Comparison of ENCODE assay signal across 13 cellular contexts in the genomic region with DNA sequence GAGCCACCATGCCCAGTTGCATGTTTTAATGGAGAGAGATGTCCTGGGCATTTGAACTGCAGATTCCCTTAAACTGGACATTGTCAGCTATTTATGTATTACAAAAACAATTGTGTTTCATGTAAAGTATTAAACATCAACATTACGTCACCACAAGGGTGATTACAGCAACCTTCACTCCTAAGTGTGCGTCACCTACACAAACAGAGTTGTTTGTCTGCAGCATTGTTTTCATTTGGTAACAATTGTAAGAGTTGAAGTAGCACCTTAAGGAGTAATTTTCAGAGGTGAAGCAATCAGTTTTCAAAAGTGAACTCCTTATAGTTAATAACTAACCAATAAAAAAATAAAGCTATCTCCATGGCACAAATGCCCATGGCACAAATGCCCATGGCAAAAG.
DNase-seq lines count a peak whose midpoint lies in the region; ATAC-seq and TF ChIP-seq lines count a peak whose summit lies in the region.
"Had no signal": no experiment of that assay in that cellular context is flagged by ENCODE, and none has a peak within 500 bp of the region (broad histone marks: within the 10 kb centered on the region; RNA-seq: fewer than 3 reads in every experiment).

No MANE protein-coding gene starts in this region.

- H3K9me3 ChIP-seq in PC-9 (ENCODE audit: insufficient read depth, low read depth) (peaks cover 16% of the 10 kb centered on the region), lower lobe of right lung (peaks cover 9% of the 10 kb centered on the region), aorta (ENCODE audit: control insufficient read depth, low read length) (no peaks in the 10 kb centered on the region)
- H3K9me3 ChIP-seq: BE2C had no signal

- POLR2A ChIA-PET in PC-9 (lab: Charles Lee; ENCODE audit: unreplicated experiment) = no interaction called here

- H3F3A ChIP-seq in PC-9 (ENCODE audit: insufficient read depth, low read depth) = no peaks in the 10 kb centered on the region

- no peaks in the 10 kb centered on the region for H3K36me3 ChIP-seq in PC-9 (ENCODE audit: low read depth)
- H3K36me3 ChIP-seq in lower lobe of right lung = no peaks in the 10 kb centered on the region
- peaks cover 0 to 3% of the 10 kb centered on the region in 2 donors for H3K36me3 ChIP-seq in aorta (ENCODE audit: control insufficient read depth in 1 of 2, insufficient read depth in 2 of 2, low read length in 1 of 2)
- H3K36me3 ChIP-seq: BE2C had no signal

- no TSS peak for BruUV-seq in PC-9 (replicated peaks; lab: Mats Ljungman, UMichigan)

- H3K4me2 ChIP-seq in PC-9 = 0 out of 2 replicates have a peak overlapping the region, but pooled peaks have one; percentile 5
- H3K4me2 ChIP-seq: A549 had no signal

- WGBS in aorta, 2 donors = 70 to 97% methylated on average over 2 of the region's 2 CpGs

- H3K27ac ChIP-seq in PC-9 = no peak overlapping the region
- no peak overlapping the region for H3K27ac ChIP-seq in lower lobe of right lung
- H3K27ac ChIP-seq in aorta (ENCODE audit: low read depth in 1 of 2, low read length in 2 of 2) = no peak overlapping the region
- H3K27ac ChIP-seq: A549, C4-2B had no signal

- CTCF ChIA-PET in PC-9 (lab: Charles Lee) = no interaction called here

- no peaks in the 10 kb centered on the region for H3K79me2 ChIP-seq in PC-9 (ENCODE audit: low read depth)

- intact Hi-C loops in PC-9 (cut with micrococcal nuclease; ENCODE audit: unreplicated experiment) = no loop called here
- intact Hi-C loops in lower lobe of right lung (cut with DNase I) = no loop called here
- intact Hi-C loops in aorta (cut with DNase I) = no loop called here

- no peaks in the 10 kb centered on the region for H4K20me1 ChIP-seq in PC-9 (ENCODE audit: insufficient read depth)

- peak; percentile 56 to 88 for ATAC-seq in lower lobe of right lung
- no peak for ATAC-seq in GM21447 (IDR thresholded peaks at IDR 0.05; ENCODE audit: unreplicated experiment)
- ATAC-seq in HG02885 (IDR thresholded peaks at IDR 0.05; ENCODE audit: poor library complexity, unreplicated experiment) = no peak
- no peak for ATAC-seq in aorta (ENCODE audit: low FRiP score)
- ATAC-seq: A549 had no signal

- peak in 1 of 2 experiments; percentile 69 for DNase-seq in PC-9
- peak; percentile 29 for DNase-seq in epithelial cell of proximal tubule (ENCODE audit: low read depth)
- no peak for DNase-seq in lower lobe of right lung
- no peak for DNase-seq in aorta
- DNase-seq: BE2C; CD4-positive, alpha-beta memory T cell; DMS53; HCEC 1CT; HFFc6 had no signal

- no peak overlapping the region for H2AFZ ChIP-seq in PC-9

- H3K4me3 ChIP-seq in PC-9 (no peak overlapping the region), epithelial cell of proximal tubule (ENCODE audit: low read depth, low read length) (no peak overlapping the region), lower lobe of right lung (no peak overlapping the region), aorta (ENCODE audit: low read length in 2 of 2) (no peak overlapping the region)
- H3K4me3 ChIP-seq: A549 had no signal

- no peaks in the 10 kb centered on the region for H3K9me2 ChIP-seq in PC-9 (ENCODE audit: insufficient read depth)

- H3K4me1 ChIP-seq in PC-9 (replicated peaks; ENCODE audit: insufficient read depth) (peaks cover 10% of the 10 kb centered on the region), lower lobe of right lung (no peaks in the 10 kb centered on the region), aorta (ENCODE audit: control insufficient read depth in 1 of 2, insufficient read depth in 2 of 2, low read length in 2 of 2) (no peaks in the 10 kb centered on the region)
- H3K4me1 ChIP-seq: A549, BE2C had no signal

- TF ChIP-seq CTCF in PC-9 (conservative IDR thresholded peaks at IDR 0.05) (no peak), epithelial cell of proximal tubule (conservative IDR thresholded peaks at IDR 0.05; ENCODE audit: low read depth, low read length) (no peak), lower lobe of right lung (IDR thresholded peaks at IDR 0.05) (no peak)

- H3K27me3 ChIP-seq in PC-9 (ENCODE audit: insufficient read depth, low read depth) = no peaks in the 10 kb centered on the region
- no peaks in the 10 kb centered on the region for H3K27me3 ChIP-seq in lower lobe of right lung (ENCODE audit: low read depth)
- H3K27me3 ChIP-seq in aorta (ENCODE audit: control insufficient read depth in 1 of 2, insufficient read depth in 2 of 2, low read length in 1 of 2) = no peaks in the 10 kb centered on the region
- H3K27me3 ChIP-seq: BE2C had no signal

Comparison
In these comparisons a context has a peak if more than half of its experiments do, and no peak if none do; other contexts are left out.
1. ATAC-seq: peak in lower lobe of right lung (2 of 2); none in GM21447 (single experiment), HG02885 (single experiment) and aorta (single experiment).